8 cellular contexts compared by ENCODE assay signal in the genomic region with DNA sequence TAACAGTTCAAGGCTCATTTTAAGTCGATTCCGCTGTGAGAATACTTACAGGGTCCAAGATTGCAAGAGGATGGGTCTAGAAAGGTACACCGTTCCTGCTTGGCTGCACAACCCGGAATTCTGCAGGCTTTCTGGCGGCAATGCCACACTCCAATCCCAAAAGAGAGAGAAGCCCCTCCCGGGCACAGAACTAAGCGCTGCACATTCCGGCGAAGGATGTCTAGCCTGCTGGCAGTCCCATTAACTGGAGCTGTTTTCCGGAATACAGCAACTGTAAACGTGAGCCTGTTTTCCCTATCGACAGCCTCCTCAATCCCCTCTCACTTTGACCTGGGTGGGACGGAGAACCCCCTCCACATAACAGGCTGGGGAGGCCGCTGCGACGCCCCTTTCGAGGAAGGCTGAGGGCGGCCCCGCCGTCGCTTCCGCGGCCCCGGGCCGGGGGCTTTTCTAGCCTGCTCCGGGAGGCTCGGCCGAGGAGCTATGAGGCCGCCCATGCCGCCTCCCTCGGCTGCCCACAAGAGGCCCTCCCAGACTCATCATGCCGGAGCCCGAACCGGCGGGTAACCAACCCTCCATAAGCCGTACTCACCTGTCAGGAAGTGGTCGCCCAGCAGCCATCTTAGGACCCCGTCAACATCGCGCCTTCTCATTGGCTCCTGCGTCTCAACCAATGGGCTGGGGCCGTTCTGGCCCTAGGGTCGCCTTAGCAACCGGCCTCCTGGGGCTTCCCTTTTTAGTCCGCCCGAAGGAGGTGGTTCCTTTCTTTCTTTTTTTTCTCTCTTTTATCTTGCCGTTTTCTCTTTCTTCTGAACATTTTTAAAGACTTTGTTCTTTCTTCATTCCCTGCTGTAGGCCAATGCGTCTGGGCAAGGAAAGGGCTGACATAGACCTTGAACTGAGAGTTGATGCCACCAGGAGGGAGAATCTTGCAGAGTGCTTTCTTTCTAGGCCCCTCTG. TPM values are rescaled to one million over a fixed set of nuclear protein-coding genes. Genes with fewer than 3 reads are reported as not detected.
DNase-seq lines count a peak whose midpoint lies in the region; ATAC-seq and TF ChIP-seq lines count a peak whose summit lies in the region.

TSS of gene FAM204A (minus strand) at position 647 of the 960 bp plus-strand sequence. CDS start 5,909 bp downstream, outside the sequence.

- no peaks in the 10 kb centered on the region for H3K27me3 ChIP-seq in left lung

- no peaks in the 10 kb centered on the region for H3K9me3 ChIP-seq in left lung

- peak; percentile 100 for ATAC-seq in GM19372 (IDR thresholded peaks at IDR 0.05; ENCODE audit: low read depth, unreplicated experiment)
- ATAC-seq in HG03558 (IDR thresholded peaks at IDR 0.05; ENCODE audit: extremely low read depth, unreplicated experiment) = peak; percentile 100
- ATAC-seq in left lung = peak; percentile 100

- peaks cover 8 to 30% of the 10 kb centered on the region in 2 donors for H3K4me1 ChIP-seq in left lung

- intact Hi-C loops in left lung (cut with DNase I) = no loop called here

- H3K4me3 ChIP-seq in left lung = peak within 1 kb of the TSS; percentile 63 to 99

- H3K27ac ChIP-seq in left lung = peak within 1 kb of the TSS; percentile 69 to 73

- DNase-seq in C1 segment of cervical spinal cord (lab: John Stamatoyannopoulos, UW) (peak; percentile 55 to 93 (median 89)), NCI-H748 treated with DMSO at 0.1 percent for 48 hours (lab: John Stamatoyannopoulos, UW) (peak; percentile 73), dermis blood vessel endothelial cell (peak; percentile 96), left lung (peak; percentile 90 to 94)
- DNase-seq in activated CD4-positive, alpha-beta T cell treated with anti-CD3 and anti-CD28 coated beads, Interleukin-2, amount 50 U/mL, for 24 hours (ENCODE audit: low read depth in 1 of 2, low spot score in 1 of 2) = peak; percentile 92 to 94
- DNase-seq in stimulated activated CD4-positive, alpha-beta T cell treated with anti-CD3 and anti-CD28 coated beads, Interleukin-2, amount 100 ng/mL, for 48 hours = peak; percentile 88 to 89

- TF ChIP-seq CTCF in left lung (IDR thresholded peaks at IDR 0.05) = no peak

- no peaks in the 10 kb centered on the region for H3K36me3 ChIP-seq in left lung

RNA-seq across cellular contexts. Expression of gene FAM204A, which starts in this region (rescaled TPM):
- total RNA-seq in dermis blood vessel endothelial cell = 67.8 and 77.3 TPM in 2 replicates
- total RNA-seq in left lung = 10 to 100 TPM; 39.7 to 54.5 TPM

Comparison
In these comparisons a context has a peak if more than half of its experiments do, and no peak if none do; other contexts are left out.
1. Peak in every context shown above with its lines: DNase-seq, ATAC-seq, H3K4me3 ChIP-seq and H3K27ac ChIP-seq.